Comparison of ENCODE assay signal across 2 cellular contexts in the genomic region with DNA sequence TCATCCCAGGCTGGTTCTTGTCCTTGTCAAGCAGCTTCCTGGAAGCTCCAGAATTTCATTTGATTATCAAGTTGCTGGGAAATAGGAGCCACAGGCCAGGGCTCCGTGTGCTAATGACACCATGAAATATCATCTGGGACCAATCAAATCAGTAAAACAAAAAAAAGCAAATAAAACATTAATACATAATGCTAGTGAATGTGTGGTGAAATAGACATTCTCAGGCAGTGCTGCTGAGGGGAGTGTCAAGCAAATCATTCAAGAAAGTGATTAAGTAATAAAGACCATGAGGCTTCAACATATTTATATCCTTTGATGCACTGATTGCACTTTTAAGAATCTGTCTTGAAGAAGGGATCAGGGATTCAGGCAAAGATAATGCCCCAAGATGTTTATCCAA.
TF ChIP-seq lines count a peak whose summit lies in the region.

No MANE protein-coding gene starts in this region.

TF ChIP-seq in HEK293, 187 proteins besides CTCF, POLR2A, EP300 and RAD21:
- TF ChIP-seq, protein P1, sequence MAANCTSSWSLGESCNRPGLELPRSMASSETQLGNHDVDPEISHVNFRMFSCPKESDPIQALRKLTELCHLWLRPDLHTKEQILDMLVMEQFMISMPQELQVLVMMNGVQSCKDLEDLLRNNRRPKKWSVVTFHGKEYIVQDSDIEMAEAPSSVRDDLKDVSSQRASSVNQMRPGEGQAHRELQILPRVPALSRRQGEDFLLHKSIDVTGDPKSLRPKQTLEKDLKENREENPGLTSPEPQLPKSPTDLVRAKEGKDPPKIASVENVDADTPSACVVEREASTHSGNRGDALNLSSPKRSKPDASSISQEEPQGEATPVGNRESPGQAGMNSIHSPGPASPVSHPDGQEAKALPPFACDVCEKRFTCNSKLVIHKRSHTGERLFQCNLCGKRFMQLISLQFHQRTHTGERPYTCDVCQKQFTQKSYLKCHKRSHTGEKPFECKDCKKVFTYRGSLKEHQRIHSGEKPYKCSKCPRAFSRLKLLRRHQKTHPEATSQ (tag by site-specific recombination; IDR thresholded peaks at IDR 0.05): no peak
- TF ChIP-seq, protein P2, sequence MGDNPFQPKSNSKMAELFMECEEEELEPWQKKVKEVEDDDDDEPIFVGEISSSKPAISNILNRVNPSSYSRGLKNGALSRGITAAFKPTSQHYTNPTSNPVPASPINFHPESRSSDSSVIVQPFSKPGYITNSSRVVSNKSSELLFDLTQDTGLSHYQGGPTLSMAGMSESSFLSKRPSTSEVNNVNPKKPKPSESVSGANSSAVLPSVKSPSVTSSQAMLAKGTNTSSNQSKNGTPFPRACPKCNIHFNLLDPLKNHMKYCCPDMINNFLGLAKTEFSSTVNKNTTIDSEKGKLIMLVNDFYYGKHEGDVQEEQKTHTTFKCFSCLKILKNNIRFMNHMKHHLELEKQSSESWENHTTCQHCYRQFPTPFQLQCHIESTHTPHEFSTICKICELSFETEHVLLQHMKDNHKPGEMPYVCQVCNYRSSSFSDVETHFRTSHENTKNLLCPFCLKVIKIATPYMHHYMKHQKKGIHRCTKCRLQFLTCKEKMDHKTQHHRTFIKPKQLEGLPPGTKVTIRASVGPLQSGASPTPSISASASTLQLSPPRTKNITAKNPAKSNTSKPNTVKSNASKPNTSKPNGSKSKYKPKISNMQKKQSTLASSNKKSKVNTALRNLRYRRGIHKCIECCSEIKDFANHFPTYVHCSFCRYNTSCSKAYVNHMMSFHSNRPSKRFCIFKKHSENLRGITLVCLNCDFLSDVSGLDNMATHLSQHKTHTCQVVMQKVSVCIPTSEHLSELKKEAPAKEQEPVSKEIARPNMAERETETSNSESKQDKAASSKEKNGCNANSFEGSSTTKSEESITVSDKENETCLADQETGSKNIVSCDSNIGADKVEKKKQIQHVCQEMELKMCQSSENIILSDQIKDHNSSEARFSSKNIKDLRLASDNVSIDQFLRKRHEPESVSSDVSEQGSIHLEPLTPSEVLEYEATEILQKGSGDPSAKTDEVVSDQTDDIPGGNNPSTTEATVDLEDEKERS (tag by site-specific recombination; IDR thresholded peaks at IDR 0.05): 0 out of 2 replicates have a peak, but pooled peaks have one; percentile 24

TF ChIP-seq in K562, 482 proteins besides CTCF, POLR2A, EP300 and RAD21 (continued from another document and continues in another):
- TF ChIP-seq, protein P3, sequence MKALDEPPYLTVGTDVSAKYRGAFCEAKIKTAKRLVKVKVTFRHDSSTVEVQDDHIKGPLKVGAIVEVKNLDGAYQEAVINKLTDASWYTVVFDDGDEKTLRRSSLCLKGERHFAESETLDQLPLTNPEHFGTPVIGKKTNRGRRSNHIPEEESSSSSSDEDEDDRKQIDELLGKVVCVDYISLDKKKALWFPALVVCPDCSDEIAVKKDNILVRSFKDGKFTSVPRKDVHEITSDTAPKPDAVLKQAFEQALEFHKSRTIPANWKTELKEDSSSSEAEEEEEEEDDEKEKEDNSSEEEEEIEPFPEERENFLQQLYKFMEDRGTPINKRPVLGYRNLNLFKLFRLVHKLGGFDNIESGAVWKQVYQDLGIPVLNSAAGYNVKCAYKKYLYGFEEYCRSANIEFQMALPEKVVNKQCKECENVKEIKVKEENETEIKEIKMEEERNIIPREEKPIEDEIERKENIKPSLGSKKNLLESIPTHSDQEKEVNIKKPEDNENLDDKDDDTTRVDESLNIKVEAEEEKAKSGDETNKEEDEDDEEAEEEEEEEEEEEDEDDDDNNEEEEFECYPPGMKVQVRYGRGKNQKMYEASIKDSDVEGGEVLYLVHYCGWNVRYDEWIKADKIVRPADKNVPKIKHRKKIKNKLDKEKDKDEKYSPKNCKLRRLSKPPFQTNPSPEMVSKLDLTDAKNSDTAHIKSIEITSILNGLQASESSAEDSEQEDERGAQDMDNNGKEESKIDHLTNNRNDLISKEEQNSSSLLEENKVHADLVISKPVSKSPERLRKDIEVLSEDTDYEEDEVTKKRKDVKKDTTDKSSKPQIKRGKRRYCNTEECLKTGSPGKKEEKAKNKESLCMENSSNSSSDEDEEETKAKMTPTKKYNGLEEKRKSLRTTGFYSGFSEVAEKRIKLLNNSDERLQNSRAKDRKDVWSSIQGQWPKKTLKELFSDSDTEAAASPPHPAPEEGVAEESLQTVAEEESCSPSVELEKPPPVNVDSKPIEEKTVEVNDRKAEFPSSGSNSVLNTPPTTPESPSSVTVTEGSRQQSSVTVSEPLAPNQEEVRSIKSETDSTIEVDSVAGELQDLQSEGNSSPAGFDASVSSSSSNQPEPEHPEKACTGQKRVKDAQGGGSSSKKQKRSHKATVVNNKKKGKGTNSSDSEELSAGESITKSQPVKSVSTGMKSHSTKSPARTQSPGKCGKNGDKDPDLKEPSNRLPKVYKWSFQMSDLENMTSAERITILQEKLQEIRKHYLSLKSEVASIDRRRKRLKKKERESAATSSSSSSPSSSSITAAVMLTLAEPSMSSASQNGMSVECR (CRISPR knock-in tag; IDR thresholded peaks at IDR 0.05): no peak
- TF ChIP-seq ZNF41 (CRISPR knock-in tag; conservative IDR thresholded peaks at IDR 0.05): no peak
- no peak for TF ChIP-seq BHLHE40 (IDR thresholded peaks at IDR 0.05; ENCODE audit: low read length)
- TF ChIP-seq ZBTB17 (CRISPR knock-in tag; IDR thresholded peaks at IDR 0.05): no peak
- TF ChIP-seq ZNF444 (CRISPR knock-in tag; IDR thresholded peaks at IDR 0.05): no peak
- TF ChIP-seq, protein P4, sequence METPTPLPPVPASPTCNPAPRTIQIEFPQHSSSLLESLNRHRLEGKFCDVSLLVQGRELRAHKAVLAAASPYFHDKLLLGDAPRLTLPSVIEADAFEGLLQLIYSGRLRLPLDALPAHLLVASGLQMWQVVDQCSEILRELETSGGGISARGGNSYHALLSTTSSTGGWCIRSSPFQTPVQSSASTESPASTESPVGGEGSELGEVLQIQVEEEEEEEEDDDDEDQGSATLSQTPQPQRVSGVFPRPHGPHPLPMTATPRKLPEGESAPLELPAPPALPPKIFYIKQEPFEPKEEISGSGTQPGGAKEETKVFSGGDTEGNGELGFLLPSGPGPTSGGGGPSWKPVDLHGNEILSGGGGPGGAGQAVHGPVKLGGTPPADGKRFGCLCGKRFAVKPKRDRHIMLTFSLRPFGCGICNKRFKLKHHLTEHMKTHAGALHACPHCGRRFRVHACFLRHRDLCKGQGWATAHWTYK (CRISPR knock-in tag; IDR thresholded peaks at IDR 0.05): no peak
- TF ChIP-seq, protein P5, sequence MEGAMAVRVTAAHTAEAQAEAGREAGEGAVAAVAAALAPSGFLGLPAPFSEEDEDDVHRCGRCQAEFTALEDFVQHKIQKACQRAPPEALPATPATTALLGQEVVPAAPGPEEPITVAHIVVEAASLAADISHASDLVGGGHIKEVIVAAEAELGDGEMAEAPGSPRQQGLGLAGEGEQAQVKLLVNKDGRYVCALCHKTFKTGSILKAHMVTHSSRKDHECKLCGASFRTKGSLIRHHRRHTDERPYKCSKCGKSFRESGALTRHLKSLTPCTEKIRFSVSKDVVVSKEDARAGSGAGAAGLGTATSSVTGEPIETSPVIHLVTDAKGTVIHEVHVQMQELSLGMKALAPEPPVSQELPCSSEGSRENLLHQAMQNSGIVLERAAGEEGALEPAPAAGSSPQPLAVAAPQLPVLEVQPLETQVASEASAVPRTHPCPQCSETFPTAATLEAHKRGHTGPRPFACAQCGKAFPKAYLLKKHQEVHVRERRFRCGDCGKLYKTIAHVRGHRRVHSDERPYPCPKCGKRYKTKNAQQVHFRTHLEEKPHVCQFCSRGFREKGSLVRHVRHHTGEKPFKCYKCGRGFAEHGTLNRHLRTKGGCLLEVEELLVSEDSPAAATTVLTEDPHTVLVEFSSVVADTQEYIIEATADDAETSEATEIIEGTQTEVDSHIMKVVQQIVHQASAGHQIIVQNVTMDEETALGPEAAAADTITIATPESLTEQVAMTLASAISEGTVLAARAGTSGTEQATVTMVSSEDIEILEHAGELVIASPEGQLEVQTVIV (CRISPR knock-in tag; IDR thresholded peaks at IDR 0.05; ENCODE audit: borderline replicate concordance): no peak
- TF ChIP-seq, protein P6, sequence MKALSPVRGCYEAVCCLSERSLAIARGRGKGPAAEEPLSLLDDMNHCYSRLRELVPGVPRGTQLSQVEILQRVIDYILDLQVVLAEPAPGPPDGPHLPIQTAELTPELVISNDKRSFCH (CRISPR knock-in tag; IDR thresholded peaks at IDR 0.05): no peak
- TF ChIP-seq, protein P6 (tag; IDR thresholded peaks at IDR 0.05): no peak
- peak; percentile 55; the same call in 1 of the 2 replicates for TF ChIP-seq HLTF (IDR thresholded peaks at IDR 0.05)
- TF ChIP-seq KLF10 (CRISPR knock-in tag; IDR thresholded peaks at IDR 0.05): no peak
- no peak for TF ChIP-seq TCF3 (CRISPR knock-in tag; IDR thresholded peaks at IDR 0.05)
- TF ChIP-seq, protein P7, sequence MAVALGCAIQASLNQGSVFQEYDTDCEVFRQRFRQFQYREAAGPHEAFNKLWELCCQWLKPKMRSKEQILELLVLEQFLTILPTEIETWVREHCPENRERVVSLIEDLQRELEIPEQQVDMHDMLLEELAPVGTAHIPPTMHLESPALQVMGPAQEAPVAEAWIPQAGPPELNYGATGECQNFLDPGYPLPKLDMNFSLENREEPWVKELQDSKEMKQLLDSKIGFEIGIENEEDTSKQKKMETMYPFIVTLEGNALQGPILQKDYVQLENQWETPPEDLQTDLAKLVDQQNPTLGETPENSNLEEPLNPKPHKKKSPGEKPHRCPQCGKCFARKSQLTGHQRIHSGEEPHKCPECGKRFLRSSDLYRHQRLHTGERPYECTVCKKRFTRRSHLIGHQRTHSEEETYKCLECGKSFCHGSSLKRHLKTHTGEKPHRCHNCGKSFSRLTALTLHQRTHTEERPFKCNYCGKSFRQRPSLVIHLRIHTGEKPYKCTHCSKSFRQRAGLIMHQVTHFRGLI (CRISPR knock-in tag; IDR thresholded peaks at IDR 0.05): no peak
- TF ChIP-seq, protein P8, sequence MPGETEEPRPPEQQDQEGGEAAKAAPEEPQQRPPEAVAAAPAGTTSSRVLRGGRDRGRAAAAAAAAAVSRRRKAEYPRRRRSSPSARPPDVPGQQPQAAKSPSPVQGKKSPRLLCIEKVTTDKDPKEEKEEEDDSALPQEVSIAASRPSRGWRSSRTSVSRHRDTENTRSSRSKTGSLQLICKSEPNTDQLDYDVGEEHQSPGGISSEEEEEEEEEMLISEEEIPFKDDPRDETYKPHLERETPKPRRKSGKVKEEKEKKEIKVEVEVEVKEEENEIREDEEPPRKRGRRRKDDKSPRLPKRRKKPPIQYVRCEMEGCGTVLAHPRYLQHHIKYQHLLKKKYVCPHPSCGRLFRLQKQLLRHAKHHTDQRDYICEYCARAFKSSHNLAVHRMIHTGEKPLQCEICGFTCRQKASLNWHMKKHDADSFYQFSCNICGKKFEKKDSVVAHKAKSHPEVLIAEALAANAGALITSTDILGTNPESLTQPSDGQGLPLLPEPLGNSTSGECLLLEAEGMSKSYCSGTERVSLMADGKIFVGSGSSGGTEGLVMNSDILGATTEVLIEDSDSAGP (CRISPR knock-in tag; IDR thresholded peaks at IDR 0.05): no peak
- no peak for TF ChIP-seq TEAD1 (CRISPR knock-in tag; IDR thresholded peaks at IDR 0.05)
- TF ChIP-seq, protein P9, sequence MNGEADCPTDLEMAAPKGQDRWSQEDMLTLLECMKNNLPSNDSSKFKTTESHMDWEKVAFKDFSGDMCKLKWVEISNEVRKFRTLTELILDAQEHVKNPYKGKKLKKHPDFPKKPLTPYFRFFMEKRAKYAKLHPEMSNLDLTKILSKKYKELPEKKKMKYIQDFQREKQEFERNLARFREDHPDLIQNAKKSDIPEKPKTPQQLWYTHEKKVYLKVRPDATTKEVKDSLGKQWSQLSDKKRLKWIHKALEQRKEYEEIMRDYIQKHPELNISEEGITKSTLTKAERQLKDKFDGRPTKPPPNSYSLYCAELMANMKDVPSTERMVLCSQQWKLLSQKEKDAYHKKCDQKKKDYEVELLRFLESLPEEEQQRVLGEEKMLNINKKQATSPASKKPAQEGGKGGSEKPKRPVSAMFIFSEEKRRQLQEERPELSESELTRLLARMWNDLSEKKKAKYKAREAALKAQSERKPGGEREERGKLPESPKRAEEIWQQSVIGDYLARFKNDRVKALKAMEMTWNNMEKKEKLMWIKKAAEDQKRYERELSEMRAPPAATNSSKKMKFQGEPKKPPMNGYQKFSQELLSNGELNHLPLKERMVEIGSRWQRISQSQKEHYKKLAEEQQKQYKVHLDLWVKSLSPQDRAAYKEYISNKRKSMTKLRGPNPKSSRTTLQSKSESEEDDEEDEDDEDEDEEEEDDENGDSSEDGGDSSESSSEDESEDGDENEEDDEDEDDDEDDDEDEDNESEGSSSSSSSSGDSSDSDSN (IDR thresholded peaks at IDR 0.05; ENCODE audit: borderline replicate concordance in 1 of 2, low read depth in 2 of 2, low read length in 2 of 2): no peak
- TF ChIP-seq ETV1 (tag; conservative IDR thresholded peaks at IDR 0.05; ENCODE audit: low read depth): no peak
- TF ChIP-seq ZFP30 (CRISPR knock-in tag; IDR thresholded peaks at IDR 0.05; ENCODE audit: borderline replicate concordance): no peak
- TF ChIP-seq, protein P10, sequence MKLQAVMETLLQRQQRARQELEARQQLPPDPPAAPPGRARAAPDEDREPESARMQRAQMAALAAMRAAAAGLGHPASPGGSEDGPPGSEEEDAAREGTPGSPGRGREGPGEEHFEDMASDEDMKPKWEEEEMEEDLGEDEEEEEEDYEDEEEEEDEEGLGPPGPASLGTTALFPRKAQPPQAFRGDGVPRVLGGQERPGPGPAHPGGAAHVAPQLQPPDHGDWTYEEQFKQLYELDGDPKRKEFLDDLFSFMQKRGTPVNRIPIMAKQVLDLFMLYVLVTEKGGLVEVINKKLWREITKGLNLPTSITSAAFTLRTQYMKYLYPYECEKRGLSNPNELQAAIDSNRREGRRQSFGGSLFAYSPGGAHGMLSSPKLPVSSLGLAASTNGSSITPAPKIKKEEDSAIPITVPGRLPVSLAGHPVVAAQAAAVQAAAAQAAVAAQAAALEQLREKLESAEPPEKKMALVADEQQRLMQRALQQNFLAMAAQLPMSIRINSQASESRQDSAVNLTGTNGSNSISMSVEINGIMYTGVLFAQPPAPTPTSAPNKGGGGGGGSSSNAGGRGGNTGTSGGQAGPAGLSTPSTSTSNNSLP (IDR thresholded peaks at IDR 0.05; ENCODE audit: borderline replicate concordance, low read depth, low read length): peak; percentile 51; the same call in 1 of the 2 replicates
- TF ChIP-seq SIRT6 (IDR thresholded peaks at IDR 0.05; ENCODE audit: low read depth, low read length): no peak
- no peak for TF ChIP-seq SMC3 (conservative IDR thresholded peaks at IDR 0.05; ENCODE audit: insufficient read depth, low read depth, low read length)
- TF ChIP-seq, protein P11, sequence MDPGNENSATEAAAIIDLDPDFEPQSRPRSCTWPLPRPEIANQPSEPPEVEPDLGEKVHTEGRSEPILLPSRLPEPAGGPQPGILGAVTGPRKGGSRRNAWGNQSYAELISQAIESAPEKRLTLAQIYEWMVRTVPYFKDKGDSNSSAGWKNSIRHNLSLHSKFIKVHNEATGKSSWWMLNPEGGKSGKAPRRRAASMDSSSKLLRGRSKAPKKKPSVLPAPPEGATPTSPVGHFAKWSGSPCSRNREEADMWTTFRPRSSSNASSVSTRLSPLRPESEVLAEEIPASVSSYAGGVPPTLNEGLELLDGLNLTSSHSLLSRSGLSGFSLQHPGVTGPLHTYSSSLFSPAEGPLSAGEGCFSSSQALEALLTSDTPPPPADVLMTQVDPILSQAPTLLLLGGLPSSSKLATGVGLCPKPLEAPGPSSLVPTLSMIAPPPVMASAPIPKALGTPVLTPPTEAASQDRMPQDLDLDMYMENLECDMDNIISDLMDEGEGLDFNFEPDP (CRISPR knock-in tag; IDR thresholded peaks at IDR 0.05): no peak
- TF ChIP-seq KHSRP (IDR thresholded peaks at IDR 0.05): no peak
- TF ChIP-seq PTBP1 (IDR thresholded peaks at IDR 0.05; ENCODE audit: low read depth, low read length): no peak
- peak; percentile 39; the same call in 1 of the 2 replicates for TF ChIP-seq PPARD (CRISPR knock-in tag; IDR thresholded peaks at IDR 0.05)
- TF ChIP-seq NONO (IDR thresholded peaks at IDR 0.05; ENCODE audit: low read depth in 2 of 2, low read length in 1 of 2): no peak
- no peak for TF ChIP-seq BRD4 (IDR thresholded peaks at IDR 0.05)
